29 cellular contexts compared by ENCODE assay signal in the genomic region with DNA sequence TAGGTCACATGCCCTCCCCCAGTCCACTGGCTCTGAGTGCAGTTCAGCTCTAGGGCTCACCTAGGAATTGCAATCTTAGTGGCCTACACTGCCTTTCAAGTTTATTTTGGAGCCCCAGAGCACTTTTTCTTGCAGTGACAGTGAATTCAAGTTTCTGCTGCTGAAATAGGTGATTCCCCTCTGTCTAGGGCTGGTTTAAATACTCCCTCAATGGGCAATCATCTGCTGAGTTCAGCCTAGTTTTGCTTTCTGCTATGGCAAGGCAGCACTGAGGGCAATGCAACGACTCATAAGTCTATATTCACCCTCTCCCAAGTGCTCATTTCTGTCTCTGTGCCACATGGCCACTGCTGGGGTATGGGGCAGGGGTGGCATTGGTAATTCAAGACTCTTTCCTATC.
DNase-seq lines count a peak whose midpoint lies in the region; ATAC-seq, FAIRE-seq and TF ChIP-seq lines count a peak whose summit lies in the region.
"Had no signal": no experiment of that assay in that cellular context is flagged by ENCODE, and none has a peak within 500 bp of the region (broad histone marks: within the 10 kb centered on the region; RNA-seq: fewer than 3 reads in every experiment).

No MANE protein-coding gene starts in this region.

- H3K4me1 Mint-ChIP-seq in stimulated activated effector memory CD8-positive, alpha-beta T cell treated with anti-CD3 and anti-CD28 coated beads, Interleukin-12 subunit alpha, Interleukin-12 subunit beta, amount 100 ng/mL, for 72 hours, result no peaks in the 10 kb centered on the region
- H3K4me1 Mint-ChIP-seq: CD14-positive monocyte; CD4-positive, alpha-beta memory T cell; CD4-positive, CD25-positive, alpha-beta regulatory T cell; CD8-positive, alpha-beta memory T cell had no signal

- H3K79me2 ChIP-seq in KMS-11 (ENCODE audit: insufficient read depth, low read depth), result no peaks in the 10 kb centered on the region

- H3K4me3 ChIP-seq in KMS-11 (IDR thresholded peaks at IDR 0.05; ENCODE audit: insufficient read depth, low read depth, low read length) (no peak overlapping the region), bronchial epithelial cell (ENCODE audit: low read depth, low read length) (no peak overlapping the region), spleen (no peak overlapping the region)
- H3K4me3 ChIP-seq: BLaER1, GM12878 had no signal

- no peak overlapping the region for H3K27ac Mint-ChIP-seq in stimulated activated effector memory CD8-positive, alpha-beta T cell treated with anti-CD3 and anti-CD28 coated beads, Interleukin-12 subunit alpha, Interleukin-12 subunit beta, amount 100 ng/mL, for 72 hours
- H3K27ac Mint-ChIP-seq: CD14-positive monocyte; CD4-positive, alpha-beta memory T cell; CD4-positive, CD25-positive, alpha-beta regulatory T cell; CD8-positive, alpha-beta memory T cell had no signal

- H3K4me3 Mint-ChIP-seq in stimulated activated effector memory CD8-positive, alpha-beta T cell treated with anti-CD3 and anti-CD28 coated beads, Interleukin-12 subunit alpha, Interleukin-12 subunit beta, amount 100 ng/mL, for 72 hours, result no peak overlapping the region
- H3K4me3 Mint-ChIP-seq: CD14-positive monocyte; CD4-positive, alpha-beta memory T cell; CD8-positive, alpha-beta memory T cell had no signal

- H3K36me3 Mint-ChIP-seq in stimulated activated effector memory CD8-positive, alpha-beta T cell treated with anti-CD3 and anti-CD28 coated beads, Interleukin-12 subunit alpha, Interleukin-12 subunit beta, amount 100 ng/mL, for 72 hours, result no peaks in the 10 kb centered on the region
- H3K36me3 Mint-ChIP-seq: CD14-positive monocyte; CD4-positive, alpha-beta memory T cell; CD4-positive, CD25-positive, alpha-beta regulatory T cell; CD8-positive, alpha-beta memory T cell had no signal

- H3K9ac ChIP-seq in KMS-11, result no peak overlapping the region
- H3K9ac ChIP-seq: BLaER1 had no signal

- no peak overlapping the region for H3K27ac ChIP-seq in KMS-11
- no peak overlapping the region for H3K27ac ChIP-seq in spleen
- H3K27ac ChIP-seq: BLaER1 had no signal

- peaks cover 4% of the 10 kb centered on the region for H3K4me1 ChIP-seq in KMS-11 (ENCODE audit: low read depth, poor library complexity, severe bottlenecking)
- H3K4me1 ChIP-seq in spleen, result no peaks in the 10 kb centered on the region
- H3K4me1 ChIP-seq: BE2C, BLaER1 had no signal

- H4K20me1 ChIP-seq in KMS-11 (ENCODE audit: insufficient read depth), result no peaks in the 10 kb centered on the region
- H4K20me1 ChIP-seq: BLaER1 had no signal

- H2AFZ ChIP-seq in KMS-11 (ENCODE audit: low read depth), result 0 out of 2 replicates have a peak overlapping the region, but pooled peaks have one; percentile 22

- DNase-seq in bronchial epithelial cell (ENCODE audit: low read depth) (no peak), spleen (no peak), hepatic stellate cell (ENCODE audit: low spot score) (no peak)
- no peak for DNase-seq in stimulated activated effector memory CD8-positive, alpha-beta T cell treated with anti-CD3 and anti-CD28 coated beads, Interleukin-12 subunit alpha, Interleukin-12 subunit beta, amount 100 ng/mL, for 72 hours (ENCODE audit: low spot score in 2 of 2)
- DNase-seq: 8988T; ACHN; BE2C; C1 segment of cervical spinal cord; CD4-positive, alpha-beta memory T cell; CD4-positive, CD25-positive, alpha-beta regulatory T cell; CD8-positive, alpha-beta memory T cell; COR-L47; DMS 273 treated with DMSO at 0.1 percent for 48 hours; DMS153; DMS53; DMS79; DND-41; EL; GDM1 had no signal

- H3K36me3 ChIP-seq in KMS-11 (ENCODE audit: insufficient read depth) (no peaks in the 10 kb centered on the region), bronchial epithelial cell (ENCODE audit: control insufficient read depth, insufficient read depth, low read length) (no peaks in the 10 kb centered on the region), spleen (no peaks in the 10 kb centered on the region)
- H3K36me3 ChIP-seq: BE2C, BLaER1 had no signal

- FAIRE-seq in bronchial epithelial cell (lab: Jason Lieb, UNC), result peak; percentile 32
- FAIRE-seq: A204.1, GM12878, GM12892, GM19239 had no signal

- TF ChIP-seq POLR2A in spleen (IDR thresholded peaks at IDR 0.05), result no peak

- ATAC-seq in HG02798 (IDR thresholded peaks at IDR 0.05; ENCODE audit: poor library complexity, unreplicated experiment) (peak; percentile 56), HG03432 (IDR thresholded peaks at IDR 0.05; ENCODE audit: unreplicated experiment) (no peak), HG03378 (IDR thresholded peaks at IDR 0.05; ENCODE audit: unreplicated experiment) (no peak)
- ATAC-seq in stimulated activated effector memory CD8-positive, alpha-beta T cell treated with anti-CD3 and anti-CD28 coated beads, Interleukin-12 subunit alpha, Interleukin-12 subunit beta, amount 100 ng/mL, for 72 hours, result peak; percentile 26
- ATAC-seq: GM12878 had no signal

- intact Hi-C loops in spleen (cut with DNase I; ENCODE audit: low total_unique reads), result no loop called here

- TF ChIP-seq CTCF in KMS-11 (conservative IDR thresholded peaks at IDR 0.05; ENCODE audit: low read depth, low read length) (no peak), bronchial epithelial cell (IDR thresholded peaks at IDR 0.05; ENCODE audit: insufficient read depth, low read length, severe bottlenecking) (no peak), spleen (IDR thresholded peaks at IDR 0.05 in 8 of 11, conservative IDR thresholded peaks at IDR 0.05 in 3 of 11) (no peak)

- H3K9me3 Mint-ChIP-seq in stimulated activated effector memory CD8-positive, alpha-beta T cell treated with anti-CD3 and anti-CD28 coated beads, Interleukin-12 subunit alpha, Interleukin-12 subunit beta, amount 100 ng/mL, for 72 hours, result no peaks in the 10 kb centered on the region

- H3K9me3 ChIP-seq in spleen, result peaks cover 0 to 12% (median 0%) of the 10 kb centered on the region in 8 donors
- H3K9me3 ChIP-seq: BE2C, BLaER1 had no signal

- no peaks in the 10 kb centered on the region for H3K27me3 ChIP-seq in KMS-11 (ENCODE audit: insufficient read depth, low read depth)
- H3K27me3 ChIP-seq in bronchial epithelial cell (ENCODE audit: control insufficient read depth, insufficient read depth, low read length), result no peaks in the 10 kb centered on the region
- H3K27me3 ChIP-seq in spleen (replicated peaks in 1 of 7), result no peaks in the 10 kb centered on the region
- H3K27me3 ChIP-seq: BE2C, BLaER1 had no signal

- H3K4me2 ChIP-seq in KMS-11, result no peak overlapping the region
- H3K4me2 ChIP-seq: BLaER1 had no signal

- 53 to 69% (median 59%) methylated on average over 1 of the region's 1 CpG for WGBS in spleen, 5 donors

Comparison
In these comparisons a context has a peak if more than half of its experiments do, and no peak if none do; other contexts are left out.
1. ATAC-seq: peak in HG02798 (single experiment) and stimulated activated effector memory CD8-positive, alpha-beta T cell treated with anti-CD3 and anti-CD28 coated beads, Interleukin-12 subunit alpha, Interleukin-12 subunit beta, amount 100 ng/mL, for 72 hours (single experiment); none in HG03432 (single experiment) and HG03378 (single experiment).